ENCODE assay signal across 8 cellular contexts in the genomic region with DNA sequence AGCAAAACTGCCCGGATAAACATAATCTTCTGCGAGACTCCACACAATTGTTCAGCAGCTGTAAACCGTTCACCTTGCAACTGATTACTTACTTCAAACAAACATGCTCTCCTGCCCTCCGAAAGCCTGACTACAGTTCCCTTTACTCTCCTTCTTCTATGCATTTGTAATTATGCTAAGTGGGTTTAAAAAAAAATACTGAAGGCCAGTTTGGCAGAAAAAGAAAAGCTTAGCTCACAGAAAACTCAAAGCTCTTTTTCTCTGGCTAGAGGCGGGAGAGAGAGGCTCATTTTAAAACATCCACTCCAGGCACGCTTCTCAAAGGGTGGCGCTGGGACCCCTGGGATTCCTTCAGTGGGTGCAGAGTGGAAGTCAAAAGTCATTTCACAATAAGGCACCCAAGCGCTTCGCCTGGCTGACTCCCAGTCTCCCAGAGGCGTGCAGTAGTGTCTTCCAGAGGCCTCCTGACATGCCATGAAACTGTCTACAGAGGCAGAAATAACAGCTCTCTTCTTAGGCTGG. TPM values are rescaled to one million over a fixed set of nuclear protein-coding genes. Genes with fewer than 3 reads are reported as not detected.
A peak's percentile ranks its signal among the peaks of the same experiment; 100 is the strongest.
DNase-seq lines count a peak whose midpoint lies in the region; ATAC-seq and TF ChIP-seq lines count a peak whose summit lies in the region.

No MANE protein-coding gene starts in this region.

- H3K79me2 ChIP-seq in OCI-LY3 (ENCODE audit: low read length) = peaks cover 65% of the 10 kb centered on the region

- H3K27me3 ChIP-seq in BLaER1 (no peaks in the 10 kb centered on the region), OCI-LY3 (ENCODE audit: low read depth, low read length) (no peaks in the 10 kb centered on the region), muscle layer of colon (ENCODE audit: control insufficient read depth in 1 of 2, insufficient read depth in 2 of 2, low read length in 2 of 2) (no peaks in the 10 kb centered on the region)

- H3K36me3 ChIP-seq in BLaER1 (peaks cover 18% of the 10 kb centered on the region), OCI-LY3 (replicated peaks; ENCODE audit: low read depth, low read length) (peaks cover 22% of the 10 kb centered on the region), muscle layer of colon (ENCODE audit: insufficient read depth, low read length) (no peaks in the 10 kb centered on the region)

- peaks cover 7% of the 10 kb centered on the region for H3K27me3 Mint-ChIP-seq in endothelial cell (ENCODE audit: unreplicated experiment)

- H3K9me3 ChIP-seq in BLaER1 (no peaks in the 10 kb centered on the region), OCI-LY3 (ENCODE audit: insufficient read depth, low read length) (no peaks in the 10 kb centered on the region), muscle layer of colon (ENCODE audit: low read length) (no peaks in the 10 kb centered on the region)

- H3K27ac Mint-ChIP-seq in endothelial cell (ENCODE audit: unreplicated experiment) = no peak overlapping the region

- H3K4me2 ChIP-seq in BLaER1 (peak overlapping the region; percentile 96), OCI-LY3 (ENCODE audit: low read length) (peak overlapping the region; percentile 82)

- H3K4me1 Mint-ChIP-seq in endothelial cell (ENCODE audit: unreplicated experiment) = peaks cover 18% of the 10 kb centered on the region

- H3K9me3 Mint-ChIP-seq in endothelial cell (ENCODE audit: unreplicated experiment) = no peaks in the 10 kb centered on the region

- H3K4me1 ChIP-seq in BLaER1 (peaks cover 58% of the 10 kb centered on the region), OCI-LY3 (ENCODE audit: low read length) (peaks cover 35% of the 10 kb centered on the region), muscle layer of colon (ENCODE audit: insufficient read depth, low read length) (peaks cover 26% of the 10 kb centered on the region)

- peak overlapping the region; percentile 88 for H3K4me3 ChIP-seq in BLaER1
- H3K4me3 ChIP-seq in OCI-LY3 (ENCODE audit: low read length) = peak overlapping the region; percentile 95
- peak overlapping the region; percentile 26 to 75 for H3K4me3 ChIP-seq in muscle layer of colon (ENCODE audit: low read depth in 1 of 2, low read length in 2 of 2)

- H3K27ac ChIP-seq in BLaER1 (peak overlapping the region; percentile 97), OCI-LY3 (ENCODE audit: low read length) (peak overlapping the region; percentile 69), muscle layer of colon (ENCODE audit: low read depth, low read length) (peak overlapping the region; percentile 78)

- TF ChIP-seq CTCF in OCI-LY3 (IDR thresholded peaks at IDR 0.05; ENCODE audit: low read depth, low read length) (no peak), endothelial cell (IDR thresholded peaks at IDR 0.05; ENCODE audit: unreplicated experiment) (no peak)

- H3K36me3 Mint-ChIP-seq in endothelial cell (ENCODE audit: low read depth, unreplicated experiment) = no peaks in the 10 kb centered on the region

- DNase-seq in endothelial cell (ENCODE audit: low spot score) (no peak), NCI-H2196 treated with DMSO at 0.1 percent for 48 hours (lab: John Stamatoyannopoulos, UW; ENCODE audit: unreplicated experiment) (no peak)

- ATAC-seq in GM21360 (IDR thresholded peaks at IDR 0.05; ENCODE audit: unreplicated experiment) = no peak
- ATAC-seq in HG02623 (IDR thresholded peaks at IDR 0.05; ENCODE audit: unreplicated experiment) = no peak
- no peak for ATAC-seq in GM18868 (IDR thresholded peaks at IDR 0.05; ENCODE audit: unreplicated experiment)

- peaks cover 58% of the 10 kb centered on the region for H4K20me1 ChIP-seq in BLaER1
- peaks cover 32% of the 10 kb centered on the region for H4K20me1 ChIP-seq in OCI-LY3 (ENCODE audit: insufficient read depth, low read length)

- H3K9ac ChIP-seq in BLaER1 (peak overlapping the region; percentile 96), OCI-LY3 (ENCODE audit: low read length) (peak overlapping the region; percentile 97), muscle layer of colon (ENCODE audit: low read length) (peak overlapping the region; percentile 22)

- H3K4me3 Mint-ChIP-seq in endothelial cell (ENCODE audit: unreplicated experiment) = peak overlapping the region; percentile 91

- no peak overlapping the region for H2AFZ ChIP-seq in OCI-LY3 (ENCODE audit: low read depth, low read length)

RNA-seq across cellular contexts. Expression of gene DHRSX, which starts 1.9 kb away (rescaled TPM):
- 22.2 TPM for total RNA-seq in endothelial cell (ENCODE audit: unreplicated experiment)

RNA-seq across cellular contexts. Expression of gene ZBED1, which starts 1.9 kb away (rescaled TPM):
- total RNA-seq in endothelial cell (ENCODE audit: unreplicated experiment) = 40.2 TPM

Comparison
In these comparisons a context has a peak if more than half of its experiments do, and no peak if none do; other contexts are left out.
1. H3K9ac ChIP-seq: peak in every context shown above with its lines; median percentile 97 in OCI-LY3; 96 in BLaER1; 22 in muscle layer of colon.